25 cellular contexts compared by ENCODE assay signal in the genomic region with DNA sequence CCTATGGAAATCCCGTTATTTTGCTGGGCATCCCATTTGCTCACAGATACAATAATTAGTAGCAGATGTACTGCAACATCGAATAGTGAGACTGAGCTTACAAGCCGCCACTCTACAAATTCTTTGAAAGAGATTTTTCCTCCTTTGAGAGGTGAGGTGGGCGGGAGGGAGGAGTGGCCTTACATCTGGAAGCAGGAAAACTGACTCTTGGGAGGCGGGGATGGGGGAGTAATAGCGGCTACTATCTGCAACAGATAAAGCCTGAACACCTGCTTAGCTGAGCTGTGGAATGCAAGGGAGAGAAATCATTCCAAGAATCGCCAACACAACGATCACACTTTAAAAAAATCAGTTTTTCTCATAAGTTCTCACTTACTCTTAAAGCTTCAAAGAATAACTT. TPM values are rescaled to one million over a fixed set of nuclear protein-coding genes. Genes with fewer than 3 reads are reported as not detected.
DNase-seq lines count a peak whose midpoint lies in the region; ATAC-seq and TF ChIP-seq lines count a peak whose summit lies in the region.
"Had no signal": no experiment of that assay in that cellular context is flagged by ENCODE, and none has a peak within 500 bp of the region (broad histone marks: within the 10 kb centered on the region; RNA-seq: fewer than 3 reads in every experiment).

No MANE protein-coding gene starts in this region.

- no peak overlapping the region for H3K14ac ChIP-seq in IMR-90 (replicated peaks; ENCODE audit: low read depth, low read length)

- no peak overlapping the region for H3K23ac ChIP-seq in IMR-90 (ENCODE audit: low read depth, low read length)

- peak overlapping the region; percentile 68; the same call in 1 of the 3 replicates for H2BK15ac ChIP-seq in IMR-90 (ENCODE audit: low read depth, low read length)

- intact Hi-C loops in IMR-90 (cut with micrococcal nuclease) = no loop called here

- H3K4me2 ChIP-seq in IMR-90 (ENCODE audit: low read depth, low read length) = peak overlapping the region; percentile 87; the same call in 1 of the 2 replicates

- no peak overlapping the region for H2BK5ac ChIP-seq in IMR-90 (ENCODE audit: low read depth, low read length, poor library complexity, severe bottlenecking)

- 0 out of 2 replicates have a peak, but pooled peaks cover 2% of the 10 kb centered on the region for H3K9me1 ChIP-seq in IMR-90 (ENCODE audit: insufficient read depth, low read length)

- CTCF ChIA-PET in IMR-90 (lab: Yijun Ruan, JAX) = no interaction called here
- CTCF ChIA-PET in activated CD8-positive, alpha-beta T cell treated with anti-CD3 and anti-CD28 coated beads, Interleukin-2, amount 10 ng/mL, durations not matched to agents 7 days and 5 days (lab: Charles Lee) = interaction anchor here (0.7 kb wide), 1 partner anchor 10 kb away, joined by 3 read pairs; a partner anchor contains a TSS

- no TSS peak for BruUV-seq in IMR-90 (replicated peaks; lab: Mats Ljungman, UMichigan)

- H3K36me3 Mint-ChIP-seq in activated CD8-positive, alpha-beta T cell treated with anti-CD3 and anti-CD28 coated beads, Interleukin-2, amount 10 ng/mL, durations not matched to agents 7 days and 5 days (ENCODE audit: low read depth) = no peaks in the 10 kb centered on the region
- H3K36me3 Mint-ChIP-seq: CD8-positive, alpha-beta T cell; stimulated activated effector memory CD8-positive, alpha-beta T cell treated with anti-CD3 and anti-CD28 coated beads, Interleukin-12 subunit alpha, Interleukin-12 subunit beta, amount 100 ng/mL, for 72 hours had no signal

- ATAC-seq in IMR-90 (ENCODE audit: low read depth) = no peak
- no peak for ATAC-seq in HG02885 (IDR thresholded peaks at IDR 0.05; ENCODE audit: poor library complexity, unreplicated experiment)
- no peak for ATAC-seq in activated CD8-positive, alpha-beta T cell treated with anti-CD3 and anti-CD28 coated beads, Interleukin-2, amount 10 ng/mL, durations not matched to agents 7 days and 5 days
- ATAC-seq: CD8-positive, alpha-beta T cell; naive thymus-derived CD4-positive, alpha-beta T cell; stimulated activated effector memory CD8-positive, alpha-beta T cell treated with anti-CD3 and anti-CD28 coated beads, Interleukin-12 subunit alpha, Interleukin-12 subunit beta, amount 100 ng/mL, for 72 hours had no signal

- H2AK5ac ChIP-seq in IMR-90 (ENCODE audit: low read depth, low read length) = 0 out of 2 replicates have a peak overlapping the region, but pooled peaks have one; percentile 53

- H3K4me1 ChIP-seq in IMR-90 (ENCODE audit: control insufficient read depth, insufficient read depth, low read length) (0 out of 2 replicates have a peak, but pooled peaks cover 8% of the 10 kb centered on the region), ectodermal cell (ENCODE audit: control insufficient read depth, insufficient read depth, low read length) (peaks cover 9% of the 10 kb centered on the region)

- H3K9me3 ChIP-seq in IMR-90 (ENCODE audit: control insufficient read depth, insufficient read depth, low read length) (no peaks in the 10 kb centered on the region), ectodermal cell (ENCODE audit: control insufficient read depth, low read length) (no peaks in the 10 kb centered on the region)
- H3K9me3 ChIP-seq: testis had no signal

- TF ChIP-seq CTCF in IMR-90 (conservative IDR thresholded peaks at IDR 0.05; ENCODE audit: low read depth, low read length) = no peak

- H3K27me3 Mint-ChIP-seq in activated CD8-positive, alpha-beta T cell treated with anti-CD3 and anti-CD28 coated beads, Interleukin-2, amount 10 ng/mL, durations not matched to agents 7 days and 5 days (ENCODE audit: low read depth) = peaks cover 50% of the 10 kb centered on the region

- H2AK9ac ChIP-seq in IMR-90 (replicated peaks; ENCODE audit: low read depth, low read length, poor library complexity) = no peak overlapping the region

- no peak overlapping the region for H3K9ac ChIP-seq in IMR-90 (ENCODE audit: low read depth, low read length)

- DNase-seq in IMR-90 (peak; percentile 21), left kidney (ENCODE audit: low read depth, low spot score) (peak; percentile 90), NCI-H2171 treated with DMSO at 0.1 percent for 48 hours (lab: John Stamatoyannopoulos, UW) (no peak)
- no peak for DNase-seq in stimulated activated CD4-positive, alpha-beta T cell treated with anti-CD3 and anti-CD28 coated beads, Interleukin-12 subunit alpha, Interleukin-12 subunit beta, amount 100 ng/mL, for 4 hours
- no peak for DNase-seq in activated CD8-positive, alpha-beta T cell treated with anti-CD3 and anti-CD28 coated beads, Interleukin-2, amount 10 ng/mL, durations not matched to agents 7 days and 5 days
- DNase-seq: activated CD4-positive, alpha-beta T cell treated with anti-CD3 and anti-CD28 coated beads for 4 hours; activated naive CD4-positive, alpha-beta T cell treated with anti-CD3 and anti-CD28 coated beads, Interleukin-2, amount 50 U/mL, for 16 hours; CD8-positive, alpha-beta T cell; central memory CD4-positive, alpha-beta T cell; dermis blood vessel endothelial cell; DMS153; HCEC 1CT; Kasumi-1; mesenchymal stem cell; naive thymus-derived CD4-positive, alpha-beta T cell; NCI-H1694; NCI-H345; NCI-H82; Right ventricle myocardium superior; stimulated activated CD4-positive, alpha-beta T cell treated with anti-CD3 and anti-CD28 coated beads, Interleukin-1b, Interleukin-23, amount 100 ng/mL, for 48 hours; testis had no signal

- peaks cover 4% of the 10 kb centered on the region for H3K4me1 Mint-ChIP-seq in activated CD8-positive, alpha-beta T cell treated with anti-CD3 and anti-CD28 coated beads, Interleukin-2, amount 10 ng/mL, durations not matched to agents 7 days and 5 days (ENCODE audit: low read depth)
- H3K4me1 Mint-ChIP-seq: stimulated activated effector memory CD8-positive, alpha-beta T cell treated with anti-CD3 and anti-CD28 coated beads, Interleukin-12 subunit alpha, Interleukin-12 subunit beta, amount 100 ng/mL, for 72 hours had no signal

- no peak overlapping the region for H3K27ac ChIP-seq in IMR-90 (ENCODE audit: insufficient read depth, low read length)
- H3K27ac ChIP-seq in ectodermal cell (ENCODE audit: insufficient read depth, low read depth, low read length, poor library complexity, severe bottlenecking) = no peak overlapping the region
- H3K27ac ChIP-seq: testis had no signal

- no peak for TF ChIP-seq RAD21 in IMR-90 (IDR thresholded peaks at IDR 0.05; ENCODE audit: low read length)

- no peak overlapping the region for H2BK20ac ChIP-seq in IMR-90 (ENCODE audit: low read depth, low read length)

- H4K5ac ChIP-seq in IMR-90 (ENCODE audit: low read depth, low read length) = no peak overlapping the region

- no peak overlapping the region for H3K27ac Mint-ChIP-seq in activated CD8-positive, alpha-beta T cell treated with anti-CD3 and anti-CD28 coated beads, Interleukin-2, amount 10 ng/mL, durations not matched to agents 7 days and 5 days
- H3K27ac Mint-ChIP-seq: CD8-positive, alpha-beta T cell; naive thymus-derived CD4-positive, alpha-beta T cell; stimulated activated effector memory CD8-positive, alpha-beta T cell treated with anti-CD3 and anti-CD28 coated beads, Interleukin-12 subunit alpha, Interleukin-12 subunit beta, amount 100 ng/mL, for 72 hours had no signal

- no peak overlapping the region for H3K56ac ChIP-seq in IMR-90 (ENCODE audit: extremely low read depth, insufficient read depth, low read length)

- no peaks in the 10 kb centered on the region; the same call in 1 of the 2 replicates for H3K36me3 ChIP-seq in IMR-90 (ENCODE audit: control insufficient read depth, insufficient read depth, low read length)
- H3K36me3 ChIP-seq in ectodermal cell (ENCODE audit: control insufficient read depth, insufficient read depth, low read length) = no peaks in the 10 kb centered on the region

- H3K18ac ChIP-seq in IMR-90 (ENCODE audit: low read depth, low read length) = no peak overlapping the region

- POLR2A ChIA-PET in IMR-90 (lab: Charles Lee; ENCODE audit: unreplicated experiment) = no interaction called here
- POLR2A ChIA-PET in activated CD8-positive, alpha-beta T cell treated with anti-CD3 and anti-CD28 coated beads, Interleukin-2, amount 10 ng/mL, durations not matched to agents 7 days and 5 days (lab: Charles Lee) = no interaction called here

- H3K27me3 ChIP-seq in IMR-90 (ENCODE audit: control insufficient read depth, insufficient read depth, low read length) (no peaks in the 10 kb centered on the region; the same call in 1 of the 2 replicates), ectodermal cell (ENCODE audit: control insufficient read depth, insufficient read depth, low read length, poor library complexity, severe bottlenecking) (peaks cover 58% of the 10 kb centered on the region)
- H3K27me3 ChIP-seq: testis had no signal

- no CpG with 5 or more reads among the region's 8 CpGs for WGBS in IMR-90 (ENCODE audit: extremely low coverage in 2 of 2, insufficient read length in 1 of 2), 2 experiments
- WGBS in ectodermal cell, 2 experiments = 27 to 31% methylated on average over 7 to 8 of the region's 8 CpGs

- in situ Hi-C loops in IMR-90 (cut with MboI; ENCODE audit: low sequenced_read_pairs) = no loop called here

- peak overlapping the region; percentile 13; the same call in 1 of the 2 replicates for H3K4ac ChIP-seq in IMR-90 (ENCODE audit: low read depth, low read length)

- H3K4me3 ChIP-seq in IMR-90 (ENCODE audit: insufficient read depth, low read depth, low read length) (no peak overlapping the region), ectodermal cell (ENCODE audit: insufficient read depth, low read depth, low read length) (peak overlapping the region; percentile 36)

- no peak overlapping the region for H2AFZ ChIP-seq in IMR-90 (replicated peaks; ENCODE audit: low read length, poor library complexity)

- dilution Hi-C loops in IMR-90 (cut with HindIII; ENCODE audit: low sequenced_read_pairs, unreplicated experiment) = no loop called here

- H3K79me1 ChIP-seq in IMR-90 (ENCODE audit: low read depth in 1 of 2, low read length in 2 of 2) = peaks cover 6 to 14% of the 10 kb centered on the region in 2 experiments; a peak in 2 of 4 replicates

- H3K9me3 Mint-ChIP-seq in activated CD8-positive, alpha-beta T cell treated with anti-CD3 and anti-CD28 coated beads, Interleukin-2, amount 10 ng/mL, durations not matched to agents 7 days and 5 days (ENCODE audit: insufficient read depth) = no peaks in the 10 kb centered on the region

- H4K8ac ChIP-seq in IMR-90 (ENCODE audit: low read depth in 2 of 2, low read length in 2 of 2) = peak overlapping the region; percentile 61 to 77; a peak in 3 of 4 replicates

- TF ChIP-seq POLR2A in IMR-90 (IDR thresholded peaks at IDR 0.05; ENCODE audit: low read depth, low read length) = no peak

- 0 out of 2 replicates have a peak overlapping the region, but pooled peaks have one; percentile 41 for H2BK120ac ChIP-seq in IMR-90 (ENCODE audit: low read depth, low read length)

- no peaks in the 10 kb centered on the region for H4K20me1 ChIP-seq in IMR-90 (ENCODE audit: insufficient read depth, low read length)

- no peak overlapping the region for H4K91ac ChIP-seq in IMR-90 (ENCODE audit: insufficient read depth, low read depth, low read length)

- H3K4me3 Mint-ChIP-seq in activated CD8-positive, alpha-beta T cell treated with anti-CD3 and anti-CD28 coated beads, Interleukin-2, amount 10 ng/mL, durations not matched to agents 7 days and 5 days = no peak overlapping the region
- H3K4me3 Mint-ChIP-seq: CD8-positive, alpha-beta T cell; naive thymus-derived CD4-positive, alpha-beta T cell; stimulated activated effector memory CD8-positive, alpha-beta T cell treated with anti-CD3 and anti-CD28 coated beads, Interleukin-12 subunit alpha, Interleukin-12 subunit beta, amount 100 ng/mL, for 72 hours had no signal

RNA-seq across cellular contexts. Expression of a gene that starts 10.1 kb away (rescaled TPM):
- 15.2 and 15.8 TPM in 2 replicates for total RNA-seq in IMR-90 (2012; rRNA removed)
- 5.6 and 8.2 TPM in 2 replicates for polyA plus RNA-seq in IMR-90 (2012; rRNA removed)
- 1.3 and 2.2 TPM in 2 replicates for polyA plus RNA-seq in IMR-90 (2012; cell fraction: cytosol; rRNA removed)
- polyA plus RNA-seq in IMR-90 (2012; cell fraction: nucleus; rRNA removed; ENCODE audit: low replicate concordance) = 2.8 and 27.3 TPM in 2 replicates
- 0.31 TPM for polyA plus RNA-seq in ectodermal cell (2013, experiment 1 of 4)
- 0.37 TPM for polyA plus RNA-seq in ectodermal cell (2013, experiment 2 of 4)
- polyA plus RNA-seq in ectodermal cell (2013, experiment 3 of 4) = 0.59 TPM
- polyA plus RNA-seq in ectodermal cell (2013, experiment 4 of 4) = 0.53 TPM
- not detected for total RNA-seq in activated CD8-positive, alpha-beta T cell treated with anti-CD3 and anti-CD28 coated beads, Interleukin-2, amount 10 ng/mL, durations not matched to agents 7 days and 5 days
- total RNA-seq: CD8-positive, alpha-beta T cell; OCI-LY7 had no signal
- polyA plus RNA-seq: naive thymus-derived CD4-positive, alpha-beta T cell had no signal

Comparison
In these comparisons a context has a peak if more than half of its experiments do, and no peak if none do; other contexts are left out.
1. DNase-seq: peak in IMR-90 (single experiment) and left kidney (single experiment); none in stimulated activated CD4-positive, alpha-beta T cell treated with anti-CD3 and anti-CD28 coated beads, Interleukin-12 subunit alpha, Interleukin-12 subunit beta, amount 100 ng/mL, for 4 hours (single experiment), NCI-H2171 treated with DMSO at 0.1 percent for 48 hours (single experiment) and activated CD8-positive, alpha-beta T cell treated with anti-CD3 and anti-CD28 coated beads, Interleukin-2, amount 10 ng/mL, durations not matched to agents 7 days and 5 days (single experiment).
2. RNA of a gene that starts 10.1 kb away (total RNA-seq): 15.2 to 15.8 TPM in IMR-90; not detected in activated CD8-positive, alpha-beta T cell treated with anti-CD3 and anti-CD28 coated beads, Interleukin-2, amount 10 ng/mL, durations not matched to agents 7 days and 5 days; every median in the first group is over 10 times any median in the second.